In genomic region chr13:108911807-108912206, GRCh38 we compare ENCODE assay signal across 18 cellular contexts.
"Had no signal": no experiment of that assay in that cellular context is flagged by ENCODE, and none has a peak within 500 bp of the region (broad histone marks: within the 10 kb centered on the region; RNA-seq: fewer than 3 reads in every experiment).

No MANE protein-coding gene starts in this region.

- H3K27ac Mint-ChIP-seq: activated CD4-positive, alpha-beta T cell treated with anti-CD3 and anti-CD28 coated beads, Interleukin-2, amount 10 ng/mL, durations not matched to agents 7 days and 5 days; activated CD8-positive, alpha-beta T cell treated with anti-CD3 and anti-CD28 coated beads, Interleukin-2, amount 10 ng/mL, durations not matched to agents 7 days and 5 days; activated naive CD4-positive, alpha-beta T cell treated with anti-CD3 and anti-CD28 coated beads for 36 hours; activated T-cell treated with anti-CD3 and anti-CD28 coated beads, Interleukin-2, amount 50 U/mL, for 24 hours; effector memory CD8-positive, alpha-beta T cell had no signal

- H3K9me3 ChIP-seq: body of pancreas, transverse colon had no signal

- DNase-seq: activated CD4-positive, alpha-beta T cell treated with anti-CD3 and anti-CD28 coated beads, Interleukin-2, amount 10 ng/mL, durations not matched to agents 7 days and 5 days; activated CD8-positive, alpha-beta T cell treated with anti-CD3 and anti-CD28 coated beads, Interleukin-2, amount 10 ng/mL, durations not matched to agents 7 days and 5 days; activated naive CD4-positive, alpha-beta T cell treated with anti-CD3 and anti-CD28 coated beads for 36 hours; activated T-cell treated with anti-CD3 and anti-CD28 coated beads, Interleukin-2, amount 50 U/mL, for 24 hours; body of pancreas; caudate nucleus; effector memory CD8-positive, alpha-beta T cell; foreskin melanocyte; hypothalamus; islet precursor cell; left colon; midbrain; stimulated activated CD8-positive, alpha-beta memory T cell treated with anti-CD3 and anti-CD28 coated beads, Interleukin-4, amount 100 ng/mL, for 48 hours; stimulated activated naive CD4-positive, alpha-beta T cell treated with Interleukin-2 at 50 U/mL for 16 hours; T-helper 1 cell; T-helper 9 cell; transverse colon had no signal

- H3K27ac ChIP-seq: body of pancreas, transverse colon had no signal

- H3K36me3 ChIP-seq: transverse colon had no signal

- H3K4me3 Mint-ChIP-seq: activated CD4-positive, alpha-beta T cell treated with anti-CD3 and anti-CD28 coated beads, Interleukin-2, amount 10 ng/mL, durations not matched to agents 7 days and 5 days; activated CD8-positive, alpha-beta T cell treated with anti-CD3 and anti-CD28 coated beads, Interleukin-2, amount 10 ng/mL, durations not matched to agents 7 days and 5 days; activated naive CD4-positive, alpha-beta T cell treated with anti-CD3 and anti-CD28 coated beads for 36 hours; activated T-cell treated with anti-CD3 and anti-CD28 coated beads, Interleukin-2, amount 50 U/mL, for 24 hours; effector memory CD8-positive, alpha-beta T cell had no signal

- H3K9me3 Mint-ChIP-seq: activated CD4-positive, alpha-beta T cell treated with anti-CD3 and anti-CD28 coated beads, Interleukin-2, amount 10 ng/mL, durations not matched to agents 7 days and 5 days; activated naive CD4-positive, alpha-beta T cell treated with anti-CD3 and anti-CD28 coated beads for 36 hours; activated T-cell treated with anti-CD3 and anti-CD28 coated beads, Interleukin-2, amount 50 U/mL, for 24 hours had no signal

- H3K27me3 ChIP-seq: body of pancreas, transverse colon had no signal

- H3K4me3 ChIP-seq: body of pancreas, lung, transverse colon had no signal

- ATAC-seq: activated CD8-positive, alpha-beta T cell treated with anti-CD3 and anti-CD28 coated beads, Interleukin-2, amount 10 ng/mL, durations not matched to agents 7 days and 5 days; body of pancreas; effector memory CD8-positive, alpha-beta T cell; left colon had no signal
